Comparison of ENCODE assay signal across 9 cellular contexts in the genomic region with DNA sequence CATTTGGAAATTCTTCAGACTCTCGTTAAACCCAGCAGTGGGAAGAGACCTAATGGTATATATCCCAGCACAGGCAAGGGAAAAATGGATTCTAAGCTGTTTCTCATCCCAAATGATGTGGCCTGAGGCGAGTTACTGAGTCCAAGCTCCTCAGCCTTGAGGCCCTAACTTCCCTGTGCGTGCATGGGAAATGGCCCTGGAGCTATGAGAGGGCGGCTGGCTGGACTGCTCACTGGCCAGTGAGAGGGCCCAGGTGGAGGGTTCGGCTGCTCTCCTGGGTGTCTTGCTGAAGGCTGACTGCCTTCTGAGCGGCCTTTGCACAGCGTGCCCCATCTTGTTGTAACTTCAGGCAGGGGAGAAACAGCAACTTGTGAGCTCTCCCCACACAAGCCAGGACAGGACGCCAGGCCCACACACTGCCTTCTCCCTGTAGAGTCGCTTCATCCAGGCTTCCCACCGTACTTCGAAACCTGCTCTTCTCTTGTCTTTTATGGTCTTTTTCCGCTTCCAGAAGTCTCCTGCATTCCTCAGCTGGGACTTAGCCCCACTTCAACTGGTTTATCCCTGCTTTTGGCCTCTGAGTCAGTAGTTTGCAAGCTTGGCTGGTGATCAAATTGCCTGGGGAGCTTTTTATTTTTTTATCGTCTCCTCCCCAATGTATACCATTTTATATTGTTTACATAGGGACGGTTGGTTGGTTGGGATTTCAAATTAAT. TPM values are rescaled to one million over a fixed set of nuclear protein-coding genes. Genes with fewer than 3 reads are reported as not detected.
A peak's percentile ranks its signal among the peaks of the same experiment; 100 is the strongest.
DNase-seq lines count a peak whose midpoint lies in the region; ATAC-seq and TF ChIP-seq lines count a peak whose summit lies in the region.
"Had no signal": no experiment of that assay in that cellular context is flagged by ENCODE, and none has a peak within 500 bp of the region (broad histone marks: within the 10 kb centered on the region; RNA-seq: fewer than 3 reads in every experiment).

No MANE protein-coding gene starts in this region.

- H3K9me3 Mint-ChIP-seq in activated T-cell treated with anti-CD3 and anti-CD28 coated beads, Interleukin-2, amount 50 U/mL, for 4 hours = no peaks in the 10 kb centered on the region

- no peak for TF ChIP-seq CTCF in RWPE2 (IDR thresholded peaks at IDR 0.05; ENCODE audit: poor library complexity, severe bottlenecking)

- peaks cover 66% of the 10 kb centered on the region for H3K4me1 ChIP-seq in RWPE2 (ENCODE audit: insufficient read depth, poor library complexity, severe bottlenecking)

- peak; percentile 72 for DNase-seq in GM04504 (ENCODE audit: low read depth)
- DNase-seq in RWPE2 (ENCODE audit: low spot score) = peak; percentile 98
- peak; percentile 42 for DNase-seq in fibroblast of the conjunctiva (ENCODE audit: low read depth)
- DNase-seq in skeletal muscle cell (ENCODE audit: low read depth) = peak; percentile 32
- no peak for DNase-seq in germinal center (ENCODE audit: low spot score)
- no peak for DNase-seq in activated T-cell treated with anti-CD3 and anti-CD28 coated beads, Interleukin-2, amount 50 U/mL, for 4 hours
- DNase-seq: T-helper 9 cell had no signal

- H3K4me3 ChIP-seq in RWPE2 (ENCODE audit: severe bottlenecking) (no peak overlapping the region), skeletal muscle cell (ENCODE audit: low read depth, low read length) (no peak overlapping the region)

- ATAC-seq in RWPE2 (ENCODE audit: low read depth) = peak; percentile 89
- no peak for ATAC-seq in HG03280 (IDR thresholded peaks at IDR 0.05; ENCODE audit: unreplicated experiment)
- ATAC-seq in activated T-cell treated with anti-CD3 and anti-CD28 coated beads, Interleukin-2, amount 50 U/mL, for 4 hours = no peak
- no peak for ATAC-seq in HG02759 (IDR thresholded peaks at IDR 0.05; ENCODE audit: unreplicated experiment)

- peaks cover 14% of the 10 kb centered on the region for H3K27me3 Mint-ChIP-seq in activated T-cell treated with anti-CD3 and anti-CD28 coated beads, Interleukin-2, amount 50 U/mL, for 4 hours (ENCODE audit: low read depth)

- H3K4me1 Mint-ChIP-seq in activated T-cell treated with anti-CD3 and anti-CD28 coated beads, Interleukin-2, amount 50 U/mL, for 4 hours (ENCODE audit: low read depth) = peaks cover 2% of the 10 kb centered on the region

- H3K4me3 Mint-ChIP-seq in activated T-cell treated with anti-CD3 and anti-CD28 coated beads, Interleukin-2, amount 50 U/mL, for 4 hours = no peak overlapping the region

- H3K36me3 Mint-ChIP-seq in activated T-cell treated with anti-CD3 and anti-CD28 coated beads, Interleukin-2, amount 50 U/mL, for 4 hours (ENCODE audit: insufficient read depth) = no peaks in the 10 kb centered on the region

- H3K36me3 ChIP-seq in RWPE2 (ENCODE audit: low read depth) = peaks cover 62% of the 10 kb centered on the region

- H3K27me3 ChIP-seq in RWPE2 (ENCODE audit: insufficient read depth, poor library complexity, severe bottlenecking) = no peaks in the 10 kb centered on the region

- no peaks in the 10 kb centered on the region for H3K9me3 ChIP-seq in RWPE2 (ENCODE audit: severe bottlenecking)

- H3K27ac ChIP-seq in RWPE2 (ENCODE audit: poor library complexity, severe bottlenecking) = peak overlapping the region; percentile 99

RNA-seq across cellular contexts. Expression of gene CDH3, which starts 13.3 kb away (rescaled TPM):
- under 1 TPM; 0.22 to 0.48 (median 0.34) TPM for total RNA-seq in activated T-cell treated with anti-CD3 and anti-CD28 coated beads, Interleukin-2, amount 50 U/mL, for 4 hours

Comparison
In these comparisons a context has a peak if more than half of its experiments do, and no peak if none do; other contexts are left out.
1. DNase-seq: peak in GM04504 (single experiment), RWPE2 (single experiment), fibroblast of the conjunctiva (single experiment) and skeletal muscle cell (single experiment); none in germinal center (single experiment) and activated T-cell treated with anti-CD3 and anti-CD28 coated beads, Interleukin-2, amount 50 U/mL, for 4 hours (single experiment).